ENCODE assay signal across 40 cellular contexts in the genomic region with DNA sequence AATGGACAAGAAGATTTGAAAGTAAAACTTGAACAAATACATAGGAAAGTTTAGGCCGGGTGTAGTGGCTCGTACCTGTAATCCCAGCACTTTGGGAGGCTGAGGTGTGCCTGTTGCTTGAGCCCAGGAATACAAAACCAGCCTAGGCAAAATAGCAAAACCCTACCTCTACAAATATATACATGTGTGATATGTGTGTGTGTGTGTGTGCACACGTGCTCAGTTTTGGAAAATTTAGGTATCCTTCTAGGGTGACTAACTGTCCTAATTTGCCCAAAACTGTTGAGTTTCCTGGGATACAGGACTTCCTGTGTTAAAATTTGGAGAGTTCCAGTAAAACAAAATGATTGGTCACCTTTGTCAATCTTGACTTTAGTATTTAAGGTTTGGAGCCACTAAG.
"Had no signal": no experiment of that assay in that cellular context is flagged by ENCODE, and none has a peak within 500 bp of the region (broad histone marks: within the 10 kb centered on the region; RNA-seq: fewer than 3 reads in every experiment).

No MANE protein-coding gene starts in this region.

- H3K4me1 Mint-ChIP-seq: activated naive CD4-positive, alpha-beta T cell treated with anti-CD3 and anti-CD28 coated beads, Interleukin-2, amount 10 ng/mL, durations not matched to agents 7 days and 5 days; activated naive CD4-positive, alpha-beta T cell treated with anti-CD3 and anti-CD28 coated beads, Interleukin-2, amount 50 U/mL, for 24 hours; activated naive CD8-positive, alpha-beta T cell treated with anti-CD3 and anti-CD28 coated beads for 36 hours; activated naive CD8-positive, alpha-beta T cell treated with anti-CD3 and anti-CD28 coated beads, Interleukin-2, amount 10 ng/mL, durations not matched to agents 7 days and 5 days; activated naive CD8-positive, alpha-beta T cell treated with anti-CD3 and anti-CD28 coated beads, Interleukin-2, amount 50 U/mL, for 24 hours; activated T-helper 17 cell treated with anti-CD3 and anti-CD28 coated beads, Interleukin-2, amount 50 U/mL, for 72 hours; central memory CD8-positive, alpha-beta T cell had no signal

- H3K9me3 ChIP-seq: adrenal gland, ascending aorta, body of pancreas had no signal

- ATAC-seq: activated naive CD4-positive, alpha-beta T cell treated with anti-CD3 and anti-CD28 coated beads, Interleukin-2, amount 50 U/mL, for 72 hours; activated naive CD8-positive, alpha-beta T cell treated with anti-CD3 and anti-CD28 coated beads, Interleukin-2, amount 50 U/mL, for 24 hours; activated T-cell treated with anti-CD3 and anti-CD28 coated beads, Interleukin-2, amount 50 U/mL, for 4 hours; activated T-cell treated with anti-CD3 and anti-CD28 coated beads, Interleukin-2, amount 50 U/mL, for 72 hours; activated T-helper 17 cell treated with anti-CD3 and anti-CD28 coated beads, Interleukin-2, amount 50 U/mL, for 72 hours; body of pancreas had no signal

- H3K36me3 ChIP-seq: adrenal gland, ascending aorta, brain microvascular endothelial cell, breast epithelium, cardiac muscle cell had no signal

- DNase-seq: activated effector memory CD4-positive, alpha-beta T cell treated with anti-CD3 and anti-CD28 coated beads, Interleukin-2, amount 50 U/mL, for 16 hours; activated effector memory CD4-positive, alpha-beta T cell treated with Interleukin-2 at 50 U/mL for 16 hours; activated gamma-delta T cell; activated gamma-delta T cell treated with Interleukin-2 at 50 U/mL for 16 hours; activated naive CD4-positive, alpha-beta T cell; activated naive CD4-positive, alpha-beta T cell treated with anti-CD3 and anti-CD28 coated beads for 36 hours; activated naive CD4-positive, alpha-beta T cell treated with anti-CD3 and anti-CD28 coated beads, Interleukin-2, amount 10 ng/mL, durations not matched to agents 7 days and 5 days; activated naive CD4-positive, alpha-beta T cell treated with anti-CD3 and anti-CD28 coated beads, Interleukin-2, amount 50 U/mL, for 16 hours; activated naive CD4-positive, alpha-beta T cell treated with Interleukin-2 at 50 U/mL for 16 hours; activated naive CD8-positive, alpha-beta T cell treated with anti-CD3 and anti-CD28 coated beads for 36 hours; activated naive CD8-positive, alpha-beta T cell treated with anti-CD3 and anti-CD28 coated beads, Interleukin-2, amount 10 ng/mL, durations not matched to agents 7 days and 5 days; activated naive CD8-positive, alpha-beta T cell treated with anti-CD3 and anti-CD28 coated beads, Interleukin-2, amount 50 U/mL, for 24 hours; activated T-cell treated with anti-CD3 and anti-CD28 coated beads, Interleukin-2, amount 50 U/mL, for 1 hour; activated T-cell treated with anti-CD3 and anti-CD28 coated beads, Interleukin-2, amount 50 U/mL, for 24 hours; activated T-cell treated with anti-CD3 and anti-CD28 coated beads, Interleukin-2, amount 50 U/mL, for 4 hours; activated T-cell treated with anti-CD3 and anti-CD28 coated beads, Interleukin-2, amount 50 U/mL, for 48 hours; activated T-cell treated with anti-CD3 and anti-CD28 coated beads, Interleukin-2, amount 50 U/mL, for 72 hours; adrenal gland; amniotic stem cell; amygdala; anterior cingulate cortex; aorta; body of pancreas; brain microvascular endothelial cell; caudate nucleus; central memory CD4-positive, alpha-beta T cell; cerebellar nuclear complex had no signal

- H3K9me3 Mint-ChIP-seq: activated naive CD4-positive, alpha-beta T cell treated with anti-CD3 and anti-CD28 coated beads, Interleukin-2, amount 10 ng/mL, durations not matched to agents 7 days and 5 days; activated T-helper 1 cell treated with anti-CD3 and anti-CD28 coated beads, Interleukin-12 subunit alpha, Interleukin-12 subunit beta, Interleukin-2, Interleukin-4 antibody, amounts not matched to agents 30 ng/mL and 10 ng/mL and 1 ng/mL, durations not matched to agents 14 hours and 24 hours and 36 hours; activated T-helper 2 cell treated with anti-CD3 and anti-CD28 coated beads, Interferon-gamma antibody, Interleukin-2, Interleukin-4, amounts not matched to agents 10 μg/mL and 5 μg/mL and 100 μg/mL, durations not matched to agents 14 hours and 24 hours and 36 hours had no signal

- H3K27me3 Mint-ChIP-seq: activated naive CD4-positive, alpha-beta T cell treated with anti-CD3 and anti-CD28 coated beads, Interleukin-2, amount 10 ng/mL, durations not matched to agents 7 days and 5 days; activated naive CD4-positive, alpha-beta T cell treated with anti-CD3 and anti-CD28 coated beads, Interleukin-2, amount 50 U/mL, for 24 hours; activated naive CD8-positive, alpha-beta T cell; activated naive CD8-positive, alpha-beta T cell treated with anti-CD3 and anti-CD28 coated beads for 36 hours; activated naive CD8-positive, alpha-beta T cell treated with anti-CD3 and anti-CD28 coated beads, Interleukin-2, amount 10 ng/mL, durations not matched to agents 7 days and 5 days; activated naive CD8-positive, alpha-beta T cell treated with anti-CD3 and anti-CD28 coated beads, Interleukin-2, amount 50 U/mL, for 24 hours; activated T-cell treated with anti-CD3 and anti-CD28 coated beads, Interleukin-2, amount 50 U/mL, for 24 hours; activated T-helper 17 cell treated with anti-CD3 and anti-CD28 coated beads, Interleukin-2, amount 50 U/mL, for 72 hours; brain; central memory CD8-positive, alpha-beta T cell had no signal

- H3K27me3 ChIP-seq: adrenal gland, ascending aorta, body of pancreas, brain microvascular endothelial cell, breast epithelium, cardiac muscle cell had no signal

- H3K27ac ChIP-seq: adrenal gland, ascending aorta, body of pancreas, brain microvascular endothelial cell, breast epithelium, cardiac muscle cell had no signal

- H3K36me3 Mint-ChIP-seq: activated naive CD4-positive, alpha-beta T cell treated with anti-CD3 and anti-CD28 coated beads, Interleukin-2, amount 10 ng/mL, durations not matched to agents 7 days and 5 days; activated naive CD4-positive, alpha-beta T cell treated with anti-CD3 and anti-CD28 coated beads, Interleukin-2, amount 50 U/mL, for 24 hours; activated naive CD4-positive, alpha-beta T cell treated with anti-CD3 and anti-CD28 coated beads, Interleukin-2, amount 50 U/mL, for 72 hours; activated naive CD8-positive, alpha-beta T cell; activated naive CD8-positive, alpha-beta T cell treated with anti-CD3 and anti-CD28 coated beads for 36 hours; activated naive CD8-positive, alpha-beta T cell treated with anti-CD3 and anti-CD28 coated beads, Interleukin-2, amount 10 ng/mL, durations not matched to agents 7 days and 5 days; brain had no signal

- H3K4me1 ChIP-seq: adrenal gland, ascending aorta, body of pancreas, breast epithelium had no signal

- H3K27ac Mint-ChIP-seq: activated naive CD4-positive, alpha-beta T cell treated with anti-CD3 and anti-CD28 coated beads for 36 hours; activated naive CD4-positive, alpha-beta T cell treated with anti-CD3 and anti-CD28 coated beads, Interleukin-2, amount 10 ng/mL, durations not matched to agents 7 days and 5 days; activated naive CD4-positive, alpha-beta T cell treated with anti-CD3 and anti-CD28 coated beads, Interleukin-2, amount 50 U/mL, for 24 hours; activated naive CD4-positive, alpha-beta T cell treated with anti-CD3 and anti-CD28 coated beads, Interleukin-2, amount 50 U/mL, for 72 hours; activated naive CD8-positive, alpha-beta T cell; activated naive CD8-positive, alpha-beta T cell treated with anti-CD3 and anti-CD28 coated beads for 36 hours; activated naive CD8-positive, alpha-beta T cell treated with anti-CD3 and anti-CD28 coated beads, Interleukin-2, amount 10 ng/mL, durations not matched to agents 7 days and 5 days; activated naive CD8-positive, alpha-beta T cell treated with anti-CD3 and anti-CD28 coated beads, Interleukin-2, amount 50 U/mL, for 24 hours; activated T-cell treated with anti-CD3 and anti-CD28 coated beads, Interleukin-2, amount 50 U/mL, for 24 hours; activated T-cell treated with anti-CD3 and anti-CD28 coated beads, Interleukin-2, amount 50 U/mL, for 72 hours; activated T-helper 1 cell treated with anti-CD3 and anti-CD28 coated beads, Interleukin-12 subunit alpha, Interleukin-12 subunit beta, Interleukin-2, Interleukin-4 antibody, amounts not matched to agents 30 ng/mL and 10 ng/mL and 1 ng/mL, durations not matched to agents 14 hours and 24 hours and 36 hours; activated T-helper 17 cell treated with anti-CD3 and anti-CD28 coated beads, Interleukin-2, amount 50 U/mL, for 72 hours; activated T-helper 2 cell treated with anti-CD3 and anti-CD28 coated beads, Interferon-gamma antibody, Interleukin-2, Interleukin-4, amounts not matched to agents 10 μg/mL and 5 μg/mL and 100 μg/mL, durations not matched to agents 14 hours and 24 hours and 36 hours; brain had no signal

- H3K4me3 ChIP-seq: adrenal gland, ascending aorta, body of pancreas, breast epithelium, cardiac muscle cell had no signal

- H3K4me3 Mint-ChIP-seq: activated naive CD4-positive, alpha-beta T cell treated with anti-CD3 and anti-CD28 coated beads for 36 hours; activated naive CD4-positive, alpha-beta T cell treated with anti-CD3 and anti-CD28 coated beads, Interleukin-2, amount 10 ng/mL, durations not matched to agents 7 days and 5 days; activated naive CD4-positive, alpha-beta T cell treated with anti-CD3 and anti-CD28 coated beads, Interleukin-2, amount 50 U/mL, for 24 hours; activated naive CD8-positive, alpha-beta T cell; activated naive CD8-positive, alpha-beta T cell treated with anti-CD3 and anti-CD28 coated beads for 36 hours; activated naive CD8-positive, alpha-beta T cell treated with anti-CD3 and anti-CD28 coated beads, Interleukin-2, amount 10 ng/mL, durations not matched to agents 7 days and 5 days; activated naive CD8-positive, alpha-beta T cell treated with anti-CD3 and anti-CD28 coated beads, Interleukin-2, amount 50 U/mL, for 24 hours; activated T-cell treated with anti-CD3 and anti-CD28 coated beads, Interleukin-2, amount 50 U/mL, for 24 hours; activated T-cell treated with anti-CD3 and anti-CD28 coated beads, Interleukin-2, amount 50 U/mL, for 4 hours; activated T-cell treated with anti-CD3 and anti-CD28 coated beads, Interleukin-2, amount 50 U/mL, for 72 hours; activated T-helper 1 cell treated with anti-CD3 and anti-CD28 coated beads, Interleukin-12 subunit alpha, Interleukin-12 subunit beta, Interleukin-2, Interleukin-4 antibody, amounts not matched to agents 30 ng/mL and 10 ng/mL and 1 ng/mL, durations not matched to agents 14 hours and 24 hours and 36 hours; activated T-helper 17 cell treated with anti-CD3 and anti-CD28 coated beads, Interleukin-2, amount 50 U/mL, for 72 hours; brain; central memory CD8-positive, alpha-beta T cell had no signal

- FAIRE-seq: astrocyte, bronchial epithelial cell had no signal
